1 cellular context compared by ENCODE assay signal in the genomic region with DNA sequence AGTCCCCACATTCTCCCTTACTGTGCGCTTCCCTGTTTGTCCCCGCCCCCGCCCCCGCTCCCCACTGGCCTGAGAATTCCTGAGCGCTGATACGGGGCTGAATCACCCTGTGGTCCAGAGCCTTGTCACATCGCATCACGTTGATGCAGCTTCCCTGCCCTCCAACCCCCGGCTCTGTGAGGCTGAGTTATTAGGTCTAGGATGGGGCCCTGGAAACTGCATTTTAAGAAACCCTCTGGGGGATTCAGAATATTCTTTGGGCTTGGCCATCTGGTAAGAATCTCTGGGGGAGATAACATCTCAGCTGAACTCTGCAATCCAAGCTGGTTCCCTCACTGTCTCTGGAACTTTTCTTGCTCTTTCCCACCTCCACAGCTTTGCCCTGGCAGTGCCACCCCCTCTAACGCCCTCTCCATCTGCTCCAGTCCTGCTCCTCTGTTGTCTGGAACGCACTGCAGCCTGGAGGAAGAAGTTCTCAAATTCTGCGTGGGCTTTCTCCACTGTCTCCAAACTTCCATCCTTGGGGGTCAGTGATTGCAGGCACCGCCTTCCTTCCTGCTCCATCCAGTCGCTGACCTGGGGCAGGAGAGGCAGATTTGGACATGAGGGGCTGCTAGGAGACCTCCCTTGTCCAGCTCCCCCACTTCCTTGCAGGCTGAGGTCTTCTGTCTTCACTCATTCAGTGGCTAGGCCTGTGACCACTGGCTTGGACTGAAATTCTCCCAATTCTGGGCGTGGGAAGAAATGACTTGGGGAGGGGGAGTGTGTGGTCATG.
A peak's percentile ranks its signal among the peaks of the same experiment; 100 is the strongest.
TF ChIP-seq lines count a peak whose summit lies in the region.

No MANE protein-coding gene starts in this region.

TF ChIP-seq in SK-N-SH, 30 proteins besides CTCF, POLR2A, EP300 and RAD21 (continued from another document):
- TF ChIP-seq FOXJ3 (CRISPR knock-in tag; IDR thresholded peaks at IDR 0.05) (no peak), JUND (IDR thresholded peaks at IDR 0.05) (peak; percentile 97), ELF1 (IDR thresholded peaks at IDR 0.05) (peak; percentile 55), RFX5 (IDR thresholded peaks at IDR 0.05; ENCODE audit: low read length) (no peak), FOSL2 (IDR thresholded peaks at IDR 0.05; ENCODE audit: borderline replicate concordance, low read depth) (peak; percentile 98), FOXM1 (IDR thresholded peaks at IDR 0.05; ENCODE audit: low read depth) (peak; percentile 97), TCF12 (IDR thresholded peaks at IDR 0.05) (peak; percentile 100), SIN3A (IDR thresholded peaks at IDR 0.05; ENCODE audit: borderline replicate concordance, low read depth, low read length) (peak; percentile 92; the same call in 1 of the 2 replicates), MXI1 (IDR thresholded peaks at IDR 0.05; ENCODE audit: low read depth, low read length) (no peak), NFIC (IDR thresholded peaks at IDR 0.05; ENCODE audit: borderline replicate concordance) (peak; percentile 94), POLR2AphosphoS5 (IDR thresholded peaks at IDR 0.05; ENCODE audit: low read depth, low read length) (peak; percentile 94; the same call in 1 of the 2 replicates), MEF2A (IDR thresholded peaks at IDR 0.05; ENCODE audit: borderline replicate concordance, low read depth) (peak; percentile 84)
- TF ChIP-seq, protein P1, sequence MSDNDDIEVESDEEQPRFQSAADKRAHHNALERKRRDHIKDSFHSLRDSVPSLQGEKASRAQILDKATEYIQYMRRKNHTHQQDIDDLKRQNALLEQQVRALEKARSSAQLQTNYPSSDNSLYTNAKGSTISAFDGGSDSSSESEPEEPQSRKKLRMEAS (IDR thresholded peaks at IDR 0.05; ENCODE audit: low read depth) = peak; percentile 71
- TF ChIP-seq, protein P2, sequence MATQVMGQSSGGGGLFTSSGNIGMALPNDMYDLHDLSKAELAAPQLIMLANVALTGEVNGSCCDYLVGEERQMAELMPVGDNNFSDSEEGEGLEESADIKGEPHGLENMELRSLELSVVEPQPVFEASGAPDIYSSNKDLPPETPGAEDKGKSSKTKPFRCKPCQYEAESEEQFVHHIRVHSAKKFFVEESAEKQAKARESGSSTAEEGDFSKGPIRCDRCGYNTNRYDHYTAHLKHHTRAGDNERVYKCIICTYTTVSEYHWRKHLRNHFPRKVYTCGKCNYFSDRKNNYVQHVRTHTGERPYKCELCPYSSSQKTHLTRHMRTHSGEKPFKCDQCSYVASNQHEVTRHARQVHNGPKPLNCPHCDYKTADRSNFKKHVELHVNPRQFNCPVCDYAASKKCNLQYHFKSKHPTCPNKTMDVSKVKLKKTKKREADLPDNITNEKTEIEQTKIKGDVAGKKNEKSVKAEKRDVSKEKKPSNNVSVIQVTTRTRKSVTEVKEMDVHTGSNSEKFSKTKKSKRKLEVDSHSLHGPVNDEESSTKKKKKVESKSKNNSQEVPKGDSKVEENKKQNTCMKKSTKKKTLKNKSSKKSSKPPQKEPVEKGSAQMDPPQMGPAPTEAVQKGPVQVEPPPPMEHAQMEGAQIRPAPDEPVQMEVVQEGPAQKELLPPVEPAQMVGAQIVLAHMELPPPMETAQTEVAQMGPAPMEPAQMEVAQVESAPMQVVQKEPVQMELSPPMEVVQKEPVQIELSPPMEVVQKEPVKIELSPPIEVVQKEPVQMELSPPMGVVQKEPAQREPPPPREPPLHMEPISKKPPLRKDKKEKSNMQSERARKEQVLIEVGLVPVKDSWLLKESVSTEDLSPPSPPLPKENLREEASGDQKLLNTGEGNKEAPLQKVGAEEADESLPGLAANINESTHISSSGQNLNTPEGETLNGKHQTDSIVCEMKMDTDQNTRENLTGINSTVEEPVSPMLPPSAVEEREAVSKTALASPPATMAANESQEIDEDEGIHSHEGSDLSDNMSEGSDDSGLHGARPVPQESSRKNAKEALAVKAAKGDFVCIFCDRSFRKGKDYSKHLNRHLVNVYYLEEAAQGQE (IDR thresholded peaks at IDR 0.05; ENCODE audit: low read depth, low read length) = peak; percentile 62
- TF ChIP-seq, protein P3, sequence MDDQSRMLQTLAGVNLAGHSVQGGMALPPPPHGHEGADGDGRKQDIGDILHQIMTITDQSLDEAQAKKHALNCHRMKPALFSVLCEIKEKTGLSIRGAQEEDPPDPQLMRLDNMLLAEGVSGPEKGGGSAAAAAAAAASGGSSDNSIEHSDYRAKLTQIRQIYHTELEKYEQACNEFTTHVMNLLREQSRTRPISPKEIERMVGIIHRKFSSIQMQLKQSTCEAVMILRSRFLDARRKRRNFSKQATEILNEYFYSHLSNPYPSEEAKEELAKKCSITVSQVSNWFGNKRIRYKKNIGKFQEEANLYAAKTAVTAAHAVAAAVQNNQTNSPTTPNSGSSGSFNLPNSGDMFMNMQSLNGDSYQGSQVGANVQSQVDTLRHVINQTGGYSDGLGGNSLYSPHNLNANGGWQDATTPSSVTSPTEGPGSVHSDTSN (IDR thresholded peaks at IDR 0.05) = peak; percentile 98
TF ChIP-seq in SK-N-SH: peak in this region for 18.
